Comparison of ENCODE assay signal across 8 cellular contexts in the genomic region with DNA sequence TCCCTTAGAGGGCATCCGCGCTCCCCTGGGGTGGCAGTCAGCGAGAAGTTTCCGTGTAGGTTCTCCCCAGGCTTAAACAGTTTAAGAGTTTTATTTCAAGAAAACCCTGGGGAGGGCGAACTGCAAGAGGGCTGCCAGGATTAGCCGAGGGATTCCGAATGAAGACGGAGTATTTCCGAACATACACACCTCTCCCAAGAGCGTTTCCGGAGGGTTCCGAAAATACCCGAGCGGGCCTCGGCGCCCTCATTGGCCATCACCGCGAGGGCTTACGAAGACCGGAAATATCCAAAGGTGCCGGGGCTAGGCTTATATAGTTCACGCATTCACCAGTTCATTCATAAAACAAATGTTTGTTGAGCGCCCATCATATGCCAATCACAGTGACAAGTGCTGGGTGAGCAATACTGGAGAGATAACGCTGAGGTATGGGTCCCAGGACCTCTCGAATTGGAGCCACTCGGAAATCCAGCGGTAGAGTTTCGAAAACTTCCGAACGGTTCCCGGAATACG. TPM values are rescaled to one million over a fixed set of nuclear protein-coding genes. Genes with fewer than 3 reads are reported as not detected.
DNase-seq lines count a peak whose midpoint lies in the region; ATAC-seq, FAIRE-seq and TF ChIP-seq lines count a peak whose summit lies in the region.

No MANE protein-coding gene starts in this region.

- FAIRE-seq in astrocyte (lab: Jason Lieb, UNC) = no peak

- H3K36me3 ChIP-seq in astrocyte (ENCODE audit: insufficient read depth, low read length) (peaks cover 26% of the 10 kb centered on the region), hepatocyte (replicated peaks; ENCODE audit: insufficient read depth, low read depth) (no peaks in the 10 kb centered on the region), rectal smooth muscle tissue (ENCODE audit: control insufficient read depth, insufficient read depth, low read length) (peaks cover 27% of the 10 kb centered on the region), uterus (no peaks in the 10 kb centered on the region)

- no peak for TF ChIP-seq CTCF in astrocyte (IDR thresholded peaks at IDR 0.05; ENCODE audit: insufficient read depth, low read depth, low read length)
- TF ChIP-seq CTCF in hepatocyte (IDR thresholded peaks at IDR 0.05; ENCODE audit: poor library complexity) = no peak
- peak in 1 of 4 experiments; percentile 6 for TF ChIP-seq CTCF in uterus (IDR thresholded peaks at IDR 0.05)

- no peaks in the 10 kb centered on the region for H3K27me3 ChIP-seq in astrocyte (ENCODE audit: insufficient read depth, low read length)
- no peaks in the 10 kb centered on the region for H3K27me3 ChIP-seq in hepatocyte
- H3K27me3 ChIP-seq in rectal smooth muscle tissue (ENCODE audit: control insufficient read depth, insufficient read depth, low read length) = no peaks in the 10 kb centered on the region
- no peaks in the 10 kb centered on the region for H3K27me3 ChIP-seq in uterus

- TF ChIP-seq POLR2A in uterus (IDR thresholded peaks at IDR 0.05) = no peak

- no peaks in the 10 kb centered on the region for H3K27me3 Mint-ChIP-seq in astrocyte (ENCODE audit: low read depth, unreplicated experiment)

- H3K27ac ChIP-seq in astrocyte (ENCODE audit: low read depth, low read length) = peak overlapping the region; percentile 93
- peak overlapping the region; percentile 87 for H3K27ac ChIP-seq in hepatocyte
- peak overlapping the region; percentile 97 for H3K27ac ChIP-seq in rectal smooth muscle tissue (ENCODE audit: low read depth, low read length)
- H3K27ac ChIP-seq in uterus = peak overlapping the region; percentile 89 to 97

- WGBS in hepatocyte (ENCODE audit: low lambda C conversion rate, missing lambda C conversion rate) = 2% methylated on average over 32 of the region's 32 CpGs

- H3K9ac ChIP-seq in astrocyte (ENCODE audit: low read length) (peak overlapping the region; percentile 98), rectal smooth muscle tissue (ENCODE audit: low read length) (peak overlapping the region; percentile 69)

- H3K9me3 Mint-ChIP-seq in astrocyte (ENCODE audit: unreplicated experiment) = peaks cover 2% of the 10 kb centered on the region

- H2AFZ ChIP-seq in astrocyte (ENCODE audit: low read depth, low read length) (peak overlapping the region; percentile 93), hepatocyte (peak overlapping the region; percentile 54)

- peak overlapping the region; percentile 100 for H3K4me3 Mint-ChIP-seq in astrocyte (ENCODE audit: unreplicated experiment)

- H3K4me1 ChIP-seq in astrocyte (ENCODE audit: insufficient read depth, low read length) (peaks cover 47% of the 10 kb centered on the region), hepatocyte (ENCODE audit: insufficient read depth) (peaks cover 38% of the 10 kb centered on the region), rectal smooth muscle tissue (ENCODE audit: control insufficient read depth, insufficient read depth, low read length) (peaks cover 19% of the 10 kb centered on the region), uterus (peaks cover 17 to 30% of the 10 kb centered on the region in 2 donors)

- peaks cover 46% of the 10 kb centered on the region for H3K79me2 ChIP-seq in astrocyte (ENCODE audit: insufficient read depth, low read length)
- peaks cover 53% of the 10 kb centered on the region for H3K79me2 ChIP-seq in hepatocyte

- peaks cover 23% of the 10 kb centered on the region for H3K36me3 Mint-ChIP-seq in astrocyte (ENCODE audit: low read depth, unreplicated experiment)

- ATAC-seq in GM18499 (IDR thresholded peaks at IDR 0.05; ENCODE audit: insufficient read depth, unreplicated experiment) (peak; percentile 26), HG02973 (IDR thresholded peaks at IDR 0.05; ENCODE audit: unreplicated experiment) (peak; percentile 46)

- no peaks in the 10 kb centered on the region for H3K9me2 ChIP-seq in hepatocyte (replicated peaks; ENCODE audit: insufficient read depth)

- H3K4me3 ChIP-seq in astrocyte (ENCODE audit: insufficient read depth, low read depth, low read length) = peak overlapping the region; percentile 95
- H3K4me3 ChIP-seq in hepatocyte = peak overlapping the region; percentile 4
- peak overlapping the region; percentile 74 for H3K4me3 ChIP-seq in rectal smooth muscle tissue (ENCODE audit: low read length)
- peak overlapping the region; percentile 70 to 86 for H3K4me3 ChIP-seq in uterus

- H3K4me2 ChIP-seq in astrocyte (ENCODE audit: low read length) = peak overlapping the region; percentile 97
- peak overlapping the region; percentile 67 for H3K4me2 ChIP-seq in hepatocyte

- H3K27ac Mint-ChIP-seq in astrocyte (ENCODE audit: unreplicated experiment) = peak overlapping the region; percentile 98

- H3K4me1 Mint-ChIP-seq in astrocyte (ENCODE audit: low read depth, unreplicated experiment) = peaks cover 27% of the 10 kb centered on the region

- peak; percentile 94 to 98 for DNase-seq in NCI-H1930 (lab: John Stamatoyannopoulos, UW)
- peak; percentile 93 for DNase-seq in T-helper 22 cell (ENCODE audit: low read depth)
- DNase-seq in astrocyte (ENCODE audit: low read depth) = peak; percentile 86
- DNase-seq in hepatocyte (ENCODE audit: low spot score) = peak; percentile 95
- peak; percentile 97 to 98 for DNase-seq in uterus

- intact Hi-C loops in uterus (cut with DNase I; ENCODE audit: low total_unique reads) = no loop called here

- no peaks in the 10 kb centered on the region for H3K9me3 ChIP-seq in astrocyte (ENCODE audit: insufficient read depth, low read depth, low read length)
- no peaks in the 10 kb centered on the region for H3K9me3 ChIP-seq in hepatocyte (ENCODE audit: low read depth)
- no peaks in the 10 kb centered on the region for H3K9me3 ChIP-seq in uterus

- H4K20me1 ChIP-seq in astrocyte (ENCODE audit: insufficient read depth, low read length) (peaks cover 45% of the 10 kb centered on the region), hepatocyte (ENCODE audit: insufficient read depth, poor library complexity, severe bottlenecking) (peaks cover 44% of the 10 kb centered on the region)

RNA-seq across cellular contexts. Expression of gene RPL28, which starts 0.4 kb away (rescaled TPM):
- total RNA-seq in astrocyte (2,006 and 2,072 TPM in 2 replicates), hepatocyte (604 and 984 TPM in 2 replicates), uterus (1,000 to 10,000 TPM in 1 of 4 donors, 100 to 1,000 TPM in 2, 10 to 100 TPM in 1; 20.7 to 1,084 (median 431) TPM)
- 410 and 437 TPM in 2 replicates for polyA plus RNA-seq in hepatocyte

RNA-seq across cellular contexts. Expression of gene TMEM238, which starts 1.2 kb away (rescaled TPM):
- total RNA-seq in astrocyte (1.4 and 2.1 TPM in 2 replicates), hepatocyte (1.8 and 9.1 TPM in 2 replicates), uterus (1 to 10 TPM in 1 of 4 donors, under 1 TPM in 1, not detected in 2; 0.83 to 2.3 TPM)
- 29.6 and 39.2 TPM in 2 replicates for polyA plus RNA-seq in hepatocyte

RNA-seq across cellular contexts. Expression of gene TMEM190, which starts 8.7 kb away (rescaled TPM):
- total RNA-seq in astrocyte (2.5 TPM in 2 replicates), hepatocyte (not detected in 2 replicates), uterus (1 to 10 TPM in 1 of 4 donors, not detected in 3; 1.1 TPM)
- polyA plus RNA-seq in hepatocyte = 6.6 and 13.0 TPM in 2 replicates

RNA-seq across cellular contexts. Expression of gene IL11, which starts 15.0 kb away (rescaled TPM):
- total RNA-seq in astrocyte = 183 and 202 TPM in 2 replicates
- total RNA-seq in hepatocyte = 1.4 and 4.4 TPM in 2 replicates
- polyA plus RNA-seq in hepatocyte = 6.6 and 8.5 TPM in 2 replicates
- 1 to 10 TPM in 1 of 4 donors, not detected in 3; 1.6 TPM for total RNA-seq in uterus

RNA-seq across cellular contexts. Expression of gene GARIN5B, which starts 22.2 kb away (rescaled TPM):
- total RNA-seq in astrocyte (0.10 and 0.20 TPM in 2 replicates), hepatocyte (not detected in 2 replicates), uterus (under 1 TPM in 1 of 4 donors, not detected in 3; 0.18 TPM)
- polyA plus RNA-seq in hepatocyte = 0.18 TPM in 1 of 2 replicates, not detected in the other

Comparison
In these comparisons a context has a peak if more than half of its experiments do, and no peak if none do; other contexts are left out.
1. Peak in every context shown above with its lines: DNase-seq, ATAC-seq, H3K4me3 ChIP-seq and H3K27ac ChIP-seq.
2. H3K4me3 ChIP-seq: peak in every context shown above with its lines; median percentile 95 in astrocyte; 78 in uterus; 74 in rectal smooth muscle tissue; 4 in hepatocyte.